7 cellular contexts compared by ENCODE assay signal in the genomic region with DNA sequence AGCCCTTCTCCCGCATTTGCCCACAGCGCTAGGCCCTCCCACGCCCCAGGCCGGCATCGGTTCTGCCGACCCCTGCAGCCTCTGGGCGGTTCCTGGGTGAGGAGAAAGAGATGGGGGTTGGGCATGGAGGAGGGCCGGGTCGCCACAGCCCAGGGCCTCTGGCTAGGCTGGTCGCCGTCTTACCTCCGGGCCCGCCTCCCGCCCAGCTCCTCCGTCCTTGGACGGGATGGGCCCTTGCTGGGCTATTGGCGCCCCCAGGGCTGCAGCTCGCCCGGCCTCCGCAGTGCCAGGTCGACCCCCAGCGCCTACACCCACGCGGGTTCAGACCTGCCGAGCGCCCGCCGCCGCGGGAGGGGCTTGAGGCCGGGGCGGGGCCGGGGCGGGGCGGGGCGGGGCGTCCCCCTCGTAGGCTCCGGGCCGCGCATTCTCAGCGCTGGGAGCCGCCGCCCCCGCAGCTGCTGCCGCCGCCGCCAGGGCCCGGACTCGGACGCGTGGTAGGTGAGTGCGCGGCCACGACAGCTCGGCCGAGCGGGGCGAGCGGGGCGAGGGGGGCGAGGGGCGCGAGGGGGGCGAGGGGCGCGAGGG. TPM values are rescaled to one million over a fixed set of nuclear protein-coding genes. Genes with fewer than 3 reads are reported as not detected.
DNase-seq lines count a peak whose midpoint lies in the region; ATAC-seq and TF ChIP-seq lines count a peak whose summit lies in the region.

A gene (plus strand): TSS at position 424 of the 585 bp plus-strand sequence. CDS start 3,118 bp downstream, outside the sequence.

- TF ChIP-seq CTCF in GM06990 (IDR thresholded peaks at IDR 0.05; ENCODE audit: insufficient read depth, low read length, poor library complexity, severe bottlenecking) (no peak), right atrium auricular region (IDR thresholded peaks at IDR 0.05) (no peak)

- H3K4me3 ChIP-seq in GM06990 (replicated peaks; ENCODE audit: low read depth, low read length), result peak within 1 kb of the TSS; percentile 61
- H3K4me3 ChIP-seq in right atrium auricular region, result peak within 1 kb of the TSS; percentile 55 to 81

- peaks cover 1% of the 10 kb centered on the region for H3K27me3 ChIP-seq in GM06990 (replicated peaks; ENCODE audit: control insufficient read depth, insufficient read depth, low read length)
- no peaks in the 10 kb centered on the region for H3K27me3 ChIP-seq in right atrium auricular region

- H3K36me3 ChIP-seq in GM06990 (ENCODE audit: control insufficient read depth, insufficient read depth, low read length) (peaks cover 6% of the 10 kb centered on the region), right atrium auricular region (peaks cover 19% of the 10 kb centered on the region)

- H3K27ac ChIP-seq in right atrium auricular region, result peak within 1 kb of the TSS; percentile 92 to 95

- H3K4me1 ChIP-seq in right atrium auricular region, result peaks cover 0 to 91% of the 10 kb centered on the region in 2 donors

- peak; percentile 65 for DNase-seq in GM06990 (ENCODE audit: extremely low read depth, insufficient read length)
- DNase-seq in amniotic stem cell (lab: John Stamatoyannopoulos, UW), result peak; percentile 54
- DNase-seq in right atrium auricular region (ENCODE audit: low spot score), result no peak
- no peak for DNase-seq in pulmonary artery endothelial cell (ENCODE audit: low read depth, low spot score)
- no peak for DNase-seq in DMS79 treated with DMSO at 0.1 percent for 48 hours (lab: John Stamatoyannopoulos, UW)

- no peaks in the 10 kb centered on the region for H3K9me3 ChIP-seq in right atrium auricular region

- ATAC-seq in HG02588 (IDR thresholded peaks at IDR 0.05; ENCODE audit: unreplicated experiment), result peak; percentile 39

TF ChIP-seq in PFSK-1, 5 proteins besides CTCF, POLR2A, EP300 and RAD21:
- TF ChIP-seq POLR2AphosphoS5 (IDR thresholded peaks at IDR 0.05; ENCODE audit: low read depth, low read length) (peak; percentile 58), TAF1 (IDR thresholded peaks at IDR 0.05; ENCODE audit: borderline replicate concordance, insufficient read depth, low read length) (0 out of 2 replicates have a peak, but pooled peaks have one; percentile 32), SIN3A (IDR thresholded peaks at IDR 0.05; ENCODE audit: borderline replicate concordance, insufficient read depth, low read length) (no peak)

RNA-seq across cellular contexts. Expression of the gene that starts here (rescaled TPM):
- 310 TPM for polyA plus RNA-seq in PFSK-1 (2012; ENCODE audit: insufficient read length, low read depth)
- 100 to 1,000 TPM; 322 to 710 TPM for total RNA-seq in right atrium auricular region
- total RNA-seq in pulmonary artery endothelial cell, result 578 and 647 TPM in 2 replicates

Comparison
In these comparisons a context has a peak if more than half of its experiments do, and no peak if none do; other contexts are left out.
1. DNase-seq: peak in GM06990 (single experiment) and amniotic stem cell (single experiment); none in right atrium auricular region (single experiment), pulmonary artery endothelial cell (single experiment) and DMS79 treated with DMSO at 0.1 percent for 48 hours (single experiment).